Comparison of ENCODE assay signal across 8 cellular contexts in the genomic region with DNA sequence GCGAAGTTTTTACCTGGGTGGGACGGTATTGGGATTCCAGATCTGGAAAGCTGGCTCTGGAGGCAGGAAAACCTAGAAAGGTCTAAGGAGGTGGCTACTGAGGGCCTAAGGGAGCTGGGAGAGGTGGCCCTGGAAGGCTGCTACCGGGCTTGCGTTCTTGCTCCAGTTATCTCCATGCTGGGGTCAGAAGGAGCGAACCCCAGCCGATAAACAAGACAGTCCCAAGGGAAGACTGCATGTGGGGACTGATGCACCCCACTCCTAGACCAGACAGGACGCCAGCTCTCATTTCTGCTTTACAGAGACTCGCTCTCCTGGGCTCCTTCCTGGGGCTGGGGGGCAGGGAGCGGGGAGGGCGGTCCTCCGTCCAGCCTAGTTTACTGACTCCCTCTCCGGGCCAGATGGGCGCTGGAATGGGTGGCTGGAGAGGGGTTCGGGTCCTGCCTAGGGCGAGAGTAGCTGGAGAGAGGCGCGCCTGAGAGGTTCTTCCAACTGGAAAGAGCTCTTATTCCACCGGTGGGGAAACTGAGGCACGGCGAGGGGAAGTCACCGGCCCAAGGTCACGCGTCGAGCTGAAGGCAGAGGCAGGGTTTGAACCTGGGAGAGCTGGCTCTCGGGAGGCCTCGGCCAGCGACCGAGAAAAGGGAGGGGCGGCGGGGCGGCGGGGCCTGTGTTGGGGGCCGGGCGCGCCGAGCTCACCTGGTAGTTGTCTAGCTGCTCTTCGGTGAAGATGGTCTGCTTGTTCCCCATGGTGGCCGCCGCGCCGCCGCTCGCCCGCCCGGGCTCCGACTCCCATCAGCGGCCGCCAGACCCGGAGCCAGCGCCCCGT. TPM values are rescaled to one million over a fixed set of nuclear protein-coding genes. Genes with fewer than 3 reads are reported as not detected.
DNase-seq lines count a peak whose midpoint lies in the region; ATAC-seq and TF ChIP-seq lines count a peak whose summit lies in the region.

No MANE protein-coding gene starts in this region.

- WGBS in esophagus, 2 donors = 34 to 61% methylated on average over 24 to 51 of the region's 51 CpGs

- H3K4me3 ChIP-seq in GM06990 (replicated peaks; ENCODE audit: low read depth, low read length) (peak overlapping the region; percentile 87), esophagus (ENCODE audit: low read depth in 1 of 2, low read length in 2 of 2) (peak overlapping the region; percentile 59 to 64), retinal pigment epithelial cell (ENCODE audit: low read length) (peak overlapping the region; percentile 17)

- H3K27me3 ChIP-seq in GM06990 (replicated peaks; ENCODE audit: control insufficient read depth, insufficient read depth, low read length) (no peaks in the 10 kb centered on the region; the same call in 1 of the 2 replicates), esophagus (ENCODE audit: control insufficient read depth in 1 of 2, insufficient read depth in 2 of 2, low read length in 2 of 2) (no peaks in the 10 kb centered on the region)

- no peaks in the 10 kb centered on the region for H3K9me3 ChIP-seq in esophagus (ENCODE audit: control insufficient read depth in 2 of 2, insufficient read depth in 1 of 2, low read depth in 1 of 2, low read length in 1 of 2)

- ATAC-seq in GM21737 (IDR thresholded peaks at IDR 0.05; ENCODE audit: unreplicated experiment) = peak; percentile 25

- DNase-seq in GM06990 (ENCODE audit: extremely low read depth, insufficient read length) = no peak
- DNase-seq in RPMI8226 = peak; percentile 34
- DNase-seq in retinal pigment epithelial cell (ENCODE audit: low read depth) = no peak
- DNase-seq in SIG-M5 treated with dmso at 0.1 percent for 504 hours (lab: John Stamatoyannopoulos, UW; ENCODE audit: unreplicated experiment) = no peak
- no peak for DNase-seq in germinal center (ENCODE audit: low spot score)
- DNase-seq in D341Med (ENCODE audit: low spot score) = no peak

- H3K27ac ChIP-seq in esophagus (ENCODE audit: low read depth in 2 of 2, low read length in 1 of 2) = peak overlapping the region in 1 of 2 donors; percentile 43

- H3K36me3 ChIP-seq in GM06990 (ENCODE audit: control insufficient read depth, insufficient read depth, low read length) = no peaks in the 10 kb centered on the region
- H3K36me3 ChIP-seq in esophagus (ENCODE audit: control insufficient read depth in 2 of 2, insufficient read depth in 2 of 2, low read length in 1 of 2) = no peaks in the 10 kb centered on the region

- TF ChIP-seq CTCF in GM06990 (IDR thresholded peaks at IDR 0.05; ENCODE audit: insufficient read depth, low read length, poor library complexity, severe bottlenecking) (no peak), retinal pigment epithelial cell (conservative IDR thresholded peaks at IDR 0.05; ENCODE audit: low read depth, low read length) (no peak)

- H3K4me1 ChIP-seq in esophagus (ENCODE audit: control insufficient read depth in 2 of 2, insufficient read depth in 2 of 2, low read length in 1 of 2) = peaks cover 0 to 7% of the 10 kb centered on the region in 2 donors

RNA-seq across cellular contexts. Expression of gene CIB2, which starts 0.6 kb away (rescaled TPM):
- 1 to 10 TPM in 1 of 2 donors, under 1 TPM in 1; 0.49 to 2.6 TPM for polyA plus RNA-seq in esophagus

RNA-seq across cellular contexts. Expression of gene IDH3A, which starts 18.5 kb away (rescaled TPM):
- 10 to 100 TPM; 20.0 to 37.6 TPM for polyA plus RNA-seq in esophagus

RNA-seq across cellular contexts. Expression of gene SH2D7, which starts 38.3 kb away (rescaled TPM):
- not detected for polyA plus RNA-seq in esophagus

RNA-seq across cellular contexts. Expression of gene TBC1D2B, which starts 53.2 kb away (rescaled TPM):
- polyA plus RNA-seq in esophagus = 1 to 10 TPM; 5.1 to 7.0 TPM

Comparison
In these comparisons a context has a peak if more than half of its experiments do, and no peak if none do; other contexts are left out.
1. H3K4me3 ChIP-seq: peak in every context shown above with its lines; median percentile 87 in GM06990; 62 in esophagus; 17 in retinal pigment epithelial cell.